Comparison of ENCODE assay signal across 32 cellular contexts in genomic region chr7:35549781-35550180, GRCh38.
"Had no signal": no experiment of that assay in that cellular context is flagged by ENCODE, and none has a peak within 500 bp of the region (broad histone marks: within the 10 kb centered on the region; RNA-seq: fewer than 3 reads in every experiment).

No MANE protein-coding gene starts in this region.

- H3K9me3 Mint-ChIP-seq: activated CD4-positive, alpha-beta memory T cell treated with anti-CD3 and anti-CD28 coated beads, Interleukin-2, amount 10 ng/mL, durations not matched to agents 7 days and 5 days; activated CD4-positive, alpha-beta T cell treated with anti-CD3 and anti-CD28 coated beads, Interleukin-2, amount 10 ng/mL, durations not matched to agents 7 days and 5 days; activated naive CD4-positive, alpha-beta T cell treated with anti-CD3 and anti-CD28 coated beads for 36 hours; activated naive CD4-positive, alpha-beta T cell treated with anti-CD3 and anti-CD28 coated beads, Interleukin-2, amount 50 U/mL, for 72 hours; activated naive CD8-positive, alpha-beta T cell treated with anti-CD3 and anti-CD28 coated beads for 36 hours; activated T-cell treated with anti-CD3 and anti-CD28 coated beads, Interleukin-2, amount 50 U/mL, for 24 hours; T-cell; WTC11 had no signal

- H3K36me3 Mint-ChIP-seq: activated CD8-positive, alpha-beta memory T cell treated with anti-CD3 and anti-CD28 coated beads, Interleukin-2, amount 10 ng/mL, durations not matched to agents 7 days and 5 days; activated naive CD4-positive, alpha-beta T cell treated with anti-CD3 and anti-CD28 coated beads, Interleukin-2, amount 50 U/mL, for 72 hours; activated naive CD8-positive, alpha-beta T cell treated with anti-CD3 and anti-CD28 coated beads for 36 hours; T-cell; WTC11 had no signal

- DNase-seq: activated CD4-positive, alpha-beta memory T cell treated with anti-CD3 and anti-CD28 coated beads, Interleukin-2, amount 10 ng/mL, durations not matched to agents 7 days and 5 days; activated CD4-positive, alpha-beta T cell treated with anti-CD3 and anti-CD28 coated beads for 1 hour; activated CD4-positive, alpha-beta T cell treated with anti-CD3 and anti-CD28 coated beads for 36 hours; activated CD4-positive, alpha-beta T cell treated with anti-CD3 and anti-CD28 coated beads for 48 hours; activated CD4-positive, alpha-beta T cell treated with anti-CD3 and anti-CD28 coated beads, Interleukin-2, amount 10 ng/mL, durations not matched to agents 7 days and 5 days; activated CD4-positive, alpha-beta T cell treated with anti-CD3 and anti-CD28 coated beads, Interleukin-2, amount 50 U/mL, for 48 hours; activated CD4-positive, CD25-positive, alpha-beta regulatory T cell; activated CD8-positive, alpha-beta memory T cell treated with anti-CD3 and anti-CD28 coated beads for 24 hours; activated CD8-positive, alpha-beta memory T cell treated with anti-CD3 and anti-CD28 coated beads, Interleukin-2, amount 10 ng/mL, durations not matched to agents 7 days and 5 days; activated CD8-positive, alpha-beta memory T cell treated with anti-CD3 and anti-CD28 coated beads, Interleukin-2, amount 50 U/mL, for 48 hours; activated CD8-positive, alpha-beta T cell treated with anti-CD3 and anti-CD28 coated beads, Interleukin-2, amount 10 ng/mL, durations not matched to agents 7 days and 5 days; activated effector memory CD4-positive, alpha-beta T cell treated with anti-CD3 and anti-CD28 coated beads, Interleukin-2, amount 50 U/mL, for 16 hours; activated gamma-delta T cell treated with Interleukin-2 at 50 U/mL for 16 hours; activated naive CD4-positive, alpha-beta T cell; activated naive CD4-positive, alpha-beta T cell treated with anti-CD3 and anti-CD28 coated beads for 36 hours; activated naive CD4-positive, alpha-beta T cell treated with anti-CD3 and anti-CD28 coated beads, Interleukin-2, amount 50 U/mL, for 16 hours; activated naive CD8-positive, alpha-beta T cell treated with anti-CD3 and anti-CD28 coated beads for 36 hours; activated T-cell treated with anti-CD3 and anti-CD28 coated beads, Interleukin-2, amount 50 U/mL, for 24 hours; activated T-cell treated with anti-CD3 and anti-CD28 coated beads, Interleukin-2, amount 50 U/mL, for 48 hours; amniotic stem cell; aorta; body of pancreas; brain microvascular endothelial cell; central memory CD4-positive, alpha-beta T cell; T-cell; T-helper 17 cell had no signal

- H3K27me3 ChIP-seq: adrenal gland, body of pancreas, brain microvascular endothelial cell, breast epithelium had no signal

- H3K4me1 Mint-ChIP-seq: activated CD4-positive, alpha-beta memory T cell treated with anti-CD3 and anti-CD28 coated beads, Interleukin-2, amount 10 ng/mL, durations not matched to agents 7 days and 5 days; activated naive CD8-positive, alpha-beta T cell treated with anti-CD3 and anti-CD28 coated beads for 36 hours; T-helper 17 cell; WTC11 had no signal

- H3K27me3 Mint-ChIP-seq: activated naive CD8-positive, alpha-beta T cell treated with anti-CD3 and anti-CD28 coated beads for 36 hours had no signal

- H3K4me3 Mint-ChIP-seq: activated CD4-positive, alpha-beta memory T cell treated with anti-CD3 and anti-CD28 coated beads, Interleukin-2, amount 10 ng/mL, durations not matched to agents 7 days and 5 days; activated CD4-positive, alpha-beta T cell treated with anti-CD3 and anti-CD28 coated beads for 36 hours; activated CD4-positive, alpha-beta T cell treated with anti-CD3 and anti-CD28 coated beads, Interleukin-2, amount 10 ng/mL, durations not matched to agents 7 days and 5 days; activated CD8-positive, alpha-beta memory T cell treated with anti-CD3 and anti-CD28 coated beads, Interleukin-2, amount 10 ng/mL, durations not matched to agents 7 days and 5 days; activated CD8-positive, alpha-beta T cell treated with anti-CD3 and anti-CD28 coated beads, Interleukin-2, amount 10 ng/mL, durations not matched to agents 7 days and 5 days; activated naive CD4-positive, alpha-beta T cell treated with anti-CD3 and anti-CD28 coated beads for 36 hours; activated naive CD8-positive, alpha-beta T cell treated with anti-CD3 and anti-CD28 coated beads for 36 hours; activated T-cell treated with anti-CD3 and anti-CD28 coated beads, Interleukin-2, amount 50 U/mL, for 24 hours; T-cell; T-helper 17 cell; WTC11 had no signal

- H3K4me1 ChIP-seq: adrenal gland, body of pancreas, breast epithelium had no signal

- H3K27ac ChIP-seq: adrenal gland, body of pancreas, brain microvascular endothelial cell, breast epithelium, VCaP had no signal

- H3K9me3 ChIP-seq: adrenal gland, body of pancreas, breast epithelium had no signal

- ATAC-seq: activated CD4-positive, alpha-beta T cell treated with anti-CD3 and anti-CD28 coated beads for 36 hours; activated CD4-positive, CD25-positive, alpha-beta regulatory T cell treated with anti-CD3 and anti-CD28 coated beads, Interleukin-2, amount 50 U/mL, for 24 hours; activated CD8-positive, alpha-beta memory T cell treated with anti-CD3 and anti-CD28 coated beads, Interleukin-2, amount 10 ng/mL, durations not matched to agents 7 days and 5 days; activated CD8-positive, alpha-beta T cell treated with anti-CD3 and anti-CD28 coated beads, Interleukin-2, amount 10 ng/mL, durations not matched to agents 7 days and 5 days; activated naive CD4-positive, alpha-beta T cell treated with anti-CD3 and anti-CD28 coated beads, Interleukin-2, amount 50 U/mL, for 72 hours; body of pancreas; T-cell; T-helper 17 cell; WTC11 had no signal

- H3K4me3 ChIP-seq: adrenal gland, body of pancreas, breast epithelium had no signal

- H3K27ac Mint-ChIP-seq: activated CD4-positive, alpha-beta memory T cell treated with anti-CD3 and anti-CD28 coated beads, Interleukin-2, amount 10 ng/mL, durations not matched to agents 7 days and 5 days; activated CD4-positive, alpha-beta T cell treated with anti-CD3 and anti-CD28 coated beads for 36 hours; activated CD4-positive, alpha-beta T cell treated with anti-CD3 and anti-CD28 coated beads, Interleukin-2, amount 10 ng/mL, durations not matched to agents 7 days and 5 days; activated CD8-positive, alpha-beta memory T cell treated with anti-CD3 and anti-CD28 coated beads, Interleukin-2, amount 10 ng/mL, durations not matched to agents 7 days and 5 days; activated CD8-positive, alpha-beta T cell treated with anti-CD3 and anti-CD28 coated beads, Interleukin-2, amount 10 ng/mL, durations not matched to agents 7 days and 5 days; activated naive CD4-positive, alpha-beta T cell treated with anti-CD3 and anti-CD28 coated beads for 36 hours; activated naive CD4-positive, alpha-beta T cell treated with anti-CD3 and anti-CD28 coated beads, Interleukin-2, amount 50 U/mL, for 72 hours; activated naive CD8-positive, alpha-beta T cell treated with anti-CD3 and anti-CD28 coated beads for 36 hours; activated T-cell treated with anti-CD3 and anti-CD28 coated beads, Interleukin-2, amount 50 U/mL, for 24 hours; T-cell; T-helper 17 cell; WTC11 had no signal

- H3K36me3 ChIP-seq: adrenal gland, brain microvascular endothelial cell, breast epithelium had no signal
